In genomic region chr10:72587568-72587967, GRCh38 we compare ENCODE assay signal across 1 cellular context.
TF ChIP-seq lines count a peak whose summit lies in the region.

No MANE protein-coding gene starts in this region.

TF ChIP-seq in HEK293, 187 proteins besides CTCF, POLR2A, EP300 and RAD21 (continued from another document and continues in another):
- TF ChIP-seq, protein P1, sequence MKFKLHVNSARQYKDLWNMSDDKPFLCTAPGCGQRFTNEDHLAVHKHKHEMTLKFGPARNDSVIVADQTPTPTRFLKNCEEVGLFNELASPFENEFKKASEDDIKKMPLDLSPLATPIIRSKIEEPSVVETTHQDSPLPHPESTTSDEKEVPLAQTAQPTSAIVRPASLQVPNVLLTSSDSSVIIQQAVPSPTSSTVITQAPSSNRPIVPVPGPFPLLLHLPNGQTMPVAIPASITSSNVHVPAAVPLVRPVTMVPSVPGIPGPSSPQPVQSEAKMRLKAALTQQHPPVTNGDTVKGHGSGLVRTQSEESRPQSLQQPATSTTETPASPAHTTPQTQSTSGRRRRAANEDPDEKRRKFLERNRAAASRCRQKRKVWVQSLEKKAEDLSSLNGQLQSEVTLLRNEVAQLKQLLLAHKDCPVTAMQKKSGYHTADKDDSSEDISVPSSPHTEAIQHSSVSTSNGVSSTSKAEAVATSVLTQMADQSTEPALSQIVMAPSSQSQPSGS (tag by site-specific recombination; IDR thresholded peaks at IDR 0.05; ENCODE audit: low read depth) = no peak
- TF ChIP-seq, protein P2, sequence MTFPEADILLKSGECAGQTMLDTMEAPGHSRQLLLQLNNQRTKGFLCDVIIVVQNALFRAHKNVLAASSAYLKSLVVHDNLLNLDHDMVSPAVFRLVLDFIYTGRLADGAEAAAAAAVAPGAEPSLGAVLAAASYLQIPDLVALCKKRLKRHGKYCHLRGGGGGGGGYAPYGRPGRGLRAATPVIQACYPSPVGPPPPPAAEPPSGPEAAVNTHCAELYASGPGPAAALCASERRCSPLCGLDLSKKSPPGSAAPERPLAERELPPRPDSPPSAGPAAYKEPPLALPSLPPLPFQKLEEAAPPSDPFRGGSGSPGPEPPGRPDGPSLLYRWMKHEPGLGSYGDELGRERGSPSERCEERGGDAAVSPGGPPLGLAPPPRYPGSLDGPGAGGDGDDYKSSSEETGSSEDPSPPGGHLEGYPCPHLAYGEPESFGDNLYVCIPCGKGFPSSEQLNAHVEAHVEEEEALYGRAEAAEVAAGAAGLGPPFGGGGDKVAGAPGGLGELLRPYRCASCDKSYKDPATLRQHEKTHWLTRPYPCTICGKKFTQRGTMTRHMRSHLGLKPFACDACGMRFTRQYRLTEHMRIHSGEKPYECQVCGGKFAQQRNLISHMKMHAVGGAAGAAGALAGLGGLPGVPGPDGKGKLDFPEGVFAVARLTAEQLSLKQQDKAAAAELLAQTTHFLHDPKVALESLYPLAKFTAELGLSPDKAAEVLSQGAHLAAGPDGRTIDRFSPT (tag by site-specific recombination; IDR thresholded peaks at IDR 0.05) = no peak
- TF ChIP-seq ZNF571 (tag by site-specific recombination; IDR thresholded peaks at IDR 0.05) = no peak
- peak; percentile 65 for TF ChIP-seq ZNF510 (tag by site-specific recombination; IDR thresholded peaks at IDR 0.05; ENCODE audit: insufficient replicate concordance)
- no peak for TF ChIP-seq PRDM10 (tag by site-specific recombination; IDR thresholded peaks at IDR 0.05)
- no peak for TF ChIP-seq ZNF529 (tag by site-specific recombination; IDR thresholded peaks at IDR 0.05; ENCODE audit: insufficient replicate concordance)
- TF ChIP-seq TSHZ1 (tag by site-specific recombination; IDR thresholded peaks at IDR 0.05; ENCODE audit: borderline replicate concordance) = no peak; the same call in 1 of the 2 replicates
- TF ChIP-seq KLF8 (tag by site-specific recombination; IDR thresholded peaks at IDR 0.05) = no peak
- no peak for TF ChIP-seq ZNF223 (tag by site-specific recombination; IDR thresholded peaks at IDR 0.05)
- no peak for TF ChIP-seq ZSCAN4 (tag by site-specific recombination; IDR thresholded peaks at IDR 0.05)
- no peak for TF ChIP-seq SALL2 (tag by site-specific recombination; IDR thresholded peaks at IDR 0.05; ENCODE audit: borderline replicate concordance)
- peak; percentile 79; the same call in 1 of the 2 replicates for TF ChIP-seq ZNF404 (tag by site-specific recombination; IDR thresholded peaks at IDR 0.05)
- TF ChIP-seq ZNF398 (tag by site-specific recombination; IDR thresholded peaks at IDR 0.05) = no peak
- no peak for TF ChIP-seq ZNF660 (tag by site-specific recombination; IDR thresholded peaks at IDR 0.05)
- no peak for TF ChIP-seq TCF7L2 (IDR thresholded peaks at IDR 0.05; ENCODE audit: borderline replicate concordance, low read depth, low read length)
- TF ChIP-seq, protein P3, sequence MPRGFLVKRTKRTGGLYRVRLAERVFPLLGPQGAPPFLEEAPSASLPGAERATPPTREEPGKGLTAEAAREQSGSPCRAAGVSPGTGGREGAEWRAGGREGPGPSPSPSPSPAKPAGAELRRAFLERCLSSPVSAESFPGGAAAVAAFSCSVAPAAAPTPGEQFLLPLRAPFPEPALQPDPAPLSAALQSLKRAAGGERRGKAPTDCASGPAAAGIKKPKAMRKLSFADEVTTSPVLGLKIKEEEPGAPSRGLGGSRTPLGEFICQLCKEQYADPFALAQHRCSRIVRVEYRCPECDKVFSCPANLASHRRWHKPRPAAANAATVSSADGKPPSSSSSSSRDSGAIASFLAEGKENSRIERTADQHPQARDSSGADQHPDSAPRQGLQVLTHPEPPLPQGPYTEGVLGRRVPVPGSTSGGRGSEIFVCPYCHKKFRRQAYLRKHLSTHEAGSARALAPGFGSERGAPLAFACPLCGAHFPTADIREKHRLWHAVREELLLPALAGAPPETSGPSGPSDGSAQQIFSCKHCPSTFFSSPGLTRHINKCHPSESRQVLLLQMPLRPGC (tag by site-specific recombination; IDR thresholded peaks at IDR 0.05) = no peak
- no peak for TF ChIP-seq ZNF341 (tag by site-specific recombination; IDR thresholded peaks at IDR 0.05; ENCODE audit: low read depth)
- no peak for TF ChIP-seq SCRT1 (tag by site-specific recombination; IDR thresholded peaks at IDR 0.05; ENCODE audit: borderline replicate concordance)
- no peak for TF ChIP-seq ZNF221 (tag by site-specific recombination; IDR thresholded peaks at IDR 0.05; ENCODE audit: borderline replicate concordance)
- no peak for TF ChIP-seq ZNF548 (tag by site-specific recombination; IDR thresholded peaks at IDR 0.05)
- TF ChIP-seq IKZF3 (tag by site-specific recombination; IDR thresholded peaks at IDR 0.05) = no peak
- no peak for TF ChIP-seq ZFP37 (tag by site-specific recombination; IDR thresholded peaks at IDR 0.05)
- TF ChIP-seq ZNF184 (tag by site-specific recombination; IDR thresholded peaks at IDR 0.05) = no peak
- no peak for TF ChIP-seq ZIC2 (tag by site-specific recombination; IDR thresholded peaks at IDR 0.05)
- peak; percentile 68 for TF ChIP-seq ZNF664 (tag by site-specific recombination; IDR thresholded peaks at IDR 0.05)
- TF ChIP-seq ZNF24 (tag by site-specific recombination; IDR thresholded peaks at IDR 0.05) = no peak
- TF ChIP-seq ZFP3 (tag by site-specific recombination; IDR thresholded peaks at IDR 0.05; ENCODE audit: low read depth) = no peak
- TF ChIP-seq KLF1 (tag by site-specific recombination; IDR thresholded peaks at IDR 0.05) = no peak
- no peak for TF ChIP-seq ZNF18 (tag by site-specific recombination; IDR thresholded peaks at IDR 0.05)
- TF ChIP-seq KLF10 (tag by site-specific recombination; IDR thresholded peaks at IDR 0.05) = no peak
- 0 out of 2 replicates have a peak, but pooled peaks have one; percentile 65 for TF ChIP-seq ZNF514 (tag by site-specific recombination; IDR thresholded peaks at IDR 0.05)
- peak; percentile 64; the same call in 1 of the 2 replicates for TF ChIP-seq ZNF558 (tag by site-specific recombination; IDR thresholded peaks at IDR 0.05)
- TF ChIP-seq TRIM28 (IDR thresholded peaks at IDR 0.05; ENCODE audit: borderline replicate concordance, low read length) = no peak
- TF ChIP-seq ZNF274 (IDR thresholded peaks at IDR 0.05; ENCODE audit: low read length) = no peak
- TF ChIP-seq ZNF274 (tag by site-specific recombination; IDR thresholded peaks at IDR 0.05; ENCODE audit: borderline replicate concordance) = no peak
- no peak for TF ChIP-seq ZNF366 (tag by site-specific recombination; conservative IDR thresholded peaks at IDR 0.05)
- no peak for TF ChIP-seq ZNF292 (tag by site-specific recombination; IDR thresholded peaks at IDR 0.05; ENCODE audit: borderline replicate concordance, low read depth)
- TF ChIP-seq ZBTB26 (tag by site-specific recombination; optimal IDR thresholded peaks at IDR 0.05) = no peak
- no peak for TF ChIP-seq MEIS1 (CRISPR knock-in tag; IDR thresholded peaks at IDR 0.05; ENCODE audit: borderline replicate concordance)
- TF ChIP-seq ZNF202 (tag by site-specific recombination; IDR thresholded peaks at IDR 0.05; ENCODE audit: borderline replicate concordance) = peak; percentile 52; the same call in 1 of the 2 replicates
- TF ChIP-seq ZNF677 (tag by site-specific recombination; IDR thresholded peaks at IDR 0.05) = no peak
- peak; percentile 60; the same call in 1 of the 2 replicates for TF ChIP-seq GFI1B (tag by site-specific recombination; IDR thresholded peaks at IDR 0.05)
- no peak; the same call in 1 of the 2 replicates for TF ChIP-seq ZNF629 (tag by site-specific recombination; IDR thresholded peaks at IDR 0.05)
- no peak for TF ChIP-seq ZBTB7A (tag by site-specific recombination; IDR thresholded peaks at IDR 0.05; ENCODE audit: low read depth)
- no peak for TF ChIP-seq BCL11B (tag by site-specific recombination; IDR thresholded peaks at IDR 0.05; ENCODE audit: low read depth)
- TF ChIP-seq ZNF302 (tag by site-specific recombination; IDR thresholded peaks at IDR 0.05; ENCODE audit: low read depth) = no peak
- no peak for TF ChIP-seq ZNF473 (tag by site-specific recombination; IDR thresholded peaks at IDR 0.05)
